28 cellular contexts compared by ENCODE assay signal in genomic region chr12:131024026-131024425, GRCh38.
"Had no signal": no experiment of that assay in that cellular context is flagged by ENCODE, and none has a peak within 500 bp of the region (broad histone marks: within the 10 kb centered on the region; RNA-seq: fewer than 3 reads in every experiment).

No MANE protein-coding gene starts in this region.

- H3K4me1 ChIP-seq: ascending aorta, breast epithelium had no signal

- H3K9me3 ChIP-seq: ascending aorta, breast epithelium had no signal

- H3K27me3 ChIP-seq: ascending aorta, breast epithelium, cardiac muscle cell had no signal

- ATAC-seq: activated CD4-positive, alpha-beta T cell treated with anti-CD3 and anti-CD28 coated beads for 36 hours; activated CD8-positive, alpha-beta memory T cell treated with anti-CD3 and anti-CD28 coated beads, Interleukin-2, amount 10 ng/mL, durations not matched to agents 7 days and 5 days; activated CD8-positive, alpha-beta T cell treated with anti-CD3 and anti-CD28 coated beads, Interleukin-2, amount 10 ng/mL, durations not matched to agents 7 days and 5 days; activated naive CD4-positive, alpha-beta T cell treated with anti-CD3 and anti-CD28 coated beads, Interleukin-2, amount 50 U/mL, for 72 hours; esophagus mucosa had no signal

- H3K4me3 ChIP-seq: ascending aorta, breast epithelium, cardiac muscle cell, coronary artery, dorsolateral prefrontal cortex had no signal

- DNase-seq: activated CD4-positive, alpha-beta memory T cell treated with anti-CD3 and anti-CD28 coated beads for 36 hours; activated CD4-positive, alpha-beta T cell treated with anti-CD3 and anti-CD28 coated beads for 36 hours; activated CD4-positive, alpha-beta T cell treated with anti-CD3 and anti-CD28 coated beads, Interleukin-2, amount 10 ng/mL, durations not matched to agents 24 days and 14 days; activated CD4-positive, CD25-positive, alpha-beta regulatory T cell; activated CD4-positive, CD25-positive, alpha-beta regulatory T cell treated with anti-CD3 and anti-CD28 coated beads, Interleukin-2, amount 50 U/mL, for 72 hours; activated CD8-positive, alpha-beta memory T cell treated with anti-CD3 and anti-CD28 coated beads, Interleukin-2, amount 10 ng/mL, durations not matched to agents 7 days and 5 days; activated CD8-positive, alpha-beta memory T cell treated with anti-CD3 and anti-CD28 coated beads, Interleukin-2, amount 50 U/mL, for 4 hours; activated CD8-positive, alpha-beta T cell treated with anti-CD3 and anti-CD28 coated beads, Interleukin-2, amount 10 ng/mL, durations not matched to agents 7 days and 5 days; activated gamma-delta T cell; activated naive CD4-positive, alpha-beta T cell; activated naive CD4-positive, alpha-beta T cell treated with anti-CD3 and anti-CD28 coated beads, Interleukin-2, amount 10 ng/mL, durations not matched to agents 7 days and 5 days; activated naive CD8-positive, alpha-beta T cell treated with anti-CD3 and anti-CD28 coated beads, Interleukin-2, amount 10 ng/mL, durations not matched to agents 7 days and 5 days; activated T-cell treated with anti-CD3 and anti-CD28 coated beads, Interleukin-2, amount 50 U/mL, for 1 hour; activated T-cell treated with anti-CD3 and anti-CD28 coated beads, Interleukin-2, amount 50 U/mL, for 48 hours; central memory CD4-positive, alpha-beta T cell; cerebellar nuclear complex; dorsolateral prefrontal cortex; effector memory CD4-positive, alpha-beta T cell; endodermal cell; foreskin fibroblast; glutamatergic neuron; T-helper 2 cell had no signal

- H3K36me3 ChIP-seq: ascending aorta, breast epithelium had no signal

- H3K27ac ChIP-seq: ascending aorta, breast epithelium, cardiac muscle cell, coronary artery, dorsolateral prefrontal cortex had no signal
